ENCODE assay signal across 1 cellular context in the genomic region with DNA sequence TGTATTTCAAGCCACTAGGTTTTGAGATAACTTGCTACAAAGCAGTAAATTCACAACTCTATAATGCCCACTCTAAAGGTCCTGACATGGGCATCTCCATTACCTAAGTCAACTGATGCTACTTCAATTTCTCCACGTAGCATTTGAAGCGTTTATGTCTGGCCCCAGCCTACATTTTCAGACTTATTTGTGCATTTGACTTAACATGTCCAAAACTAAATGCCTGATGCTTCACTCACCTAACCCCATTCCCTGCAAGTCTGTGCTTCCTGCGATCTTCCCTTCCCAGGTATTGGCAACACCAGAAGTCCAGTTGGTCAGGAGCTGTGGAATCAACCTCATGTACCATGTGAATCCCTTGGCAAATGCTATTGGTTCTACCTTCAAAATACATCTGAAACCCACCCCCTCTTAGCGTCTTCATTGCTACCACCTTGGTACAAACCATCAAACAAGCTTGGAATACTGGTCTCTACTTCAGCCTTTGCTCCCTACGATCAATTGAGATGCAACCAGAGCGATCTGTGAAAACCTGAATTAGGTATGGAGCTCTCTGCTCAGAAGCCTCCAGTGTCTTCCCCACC.
TF ChIP-seq lines count a peak whose summit lies in the region.

No MANE protein-coding gene starts in this region.

TF ChIP-seq in HepG2, 621 proteins besides CTCF, POLR2A, EP300 and RAD21 (continued from another document and continues in another):
- TF ChIP-seq, protein P1, sequence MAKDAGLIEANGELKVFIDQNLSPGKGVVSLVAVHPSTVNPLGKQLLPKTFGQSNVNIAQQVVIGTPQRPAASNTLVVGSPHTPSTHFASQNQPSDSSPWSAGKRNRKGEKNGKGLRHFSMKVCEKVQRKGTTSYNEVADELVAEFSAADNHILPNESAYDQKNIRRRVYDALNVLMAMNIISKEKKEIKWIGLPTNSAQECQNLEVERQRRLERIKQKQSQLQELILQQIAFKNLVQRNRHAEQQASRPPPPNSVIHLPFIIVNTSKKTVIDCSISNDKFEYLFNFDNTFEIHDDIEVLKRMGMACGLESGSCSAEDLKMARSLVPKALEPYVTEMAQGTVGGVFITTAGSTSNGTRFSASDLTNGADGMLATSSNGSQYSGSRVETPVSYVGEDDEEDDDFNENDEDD (CRISPR knock-in tag; IDR thresholded peaks at IDR 0.05; ENCODE audit: borderline replicate concordance), result no peak
- TF ChIP-seq TP53 (CRISPR knock-in tag; conservative IDR thresholded peaks at IDR 0.05) (no peak), REXO4 (CRISPR knock-in tag; IDR thresholded peaks at IDR 0.05; ENCODE audit: borderline replicate concordance) (0 out of 2 replicates have a peak, but pooled peaks have one; percentile 35), TBX2 (CRISPR knock-in tag; IDR thresholded peaks at IDR 0.05; ENCODE audit: borderline replicate concordance) (0 out of 2 replicates have a peak, but pooled peaks have one; percentile 17), POLR2AphosphoS5 (IDR thresholded peaks at IDR 0.05; ENCODE audit: low read depth, low read length) (peak; percentile 70; the same call in 1 of the 2 replicates), ZNF383 (CRISPR knock-in tag; IDR thresholded peaks at IDR 0.05; ENCODE audit: borderline replicate concordance) (peak; percentile 58; the same call in 1 of the 2 replicates), MED13 (CRISPR knock-in tag; IDR thresholded peaks at IDR 0.05) (0 out of 2 replicates have a peak, but pooled peaks have one; percentile 12), ONECUT2 (CRISPR knock-in tag; IDR thresholded peaks at IDR 0.05) (0 out of 2 replicates have a peak, but pooled peaks have one; percentile 31), U2AF2 (IDR thresholded peaks at IDR 0.05; ENCODE audit: low read depth, low read length) (0 out of 2 replicates have a peak, but pooled peaks have one; percentile 43), TOPORS (CRISPR knock-in tag; IDR thresholded peaks at IDR 0.05) (peak; percentile 63; the same call in 1 of the 2 replicates), TEAD3 (CRISPR knock-in tag; optimal IDR thresholded peaks at IDR 0.05; ENCODE audit: borderline replicate concordance) (peak; percentile 5), ZNF577 (CRISPR knock-in tag; IDR thresholded peaks at IDR 0.05; ENCODE audit: borderline replicate concordance, low read depth) (peak; percentile 88; the same call in 1 of the 2 replicates), ZNF570 (CRISPR knock-in tag; IDR thresholded peaks at IDR 0.05; ENCODE audit: borderline replicate concordance) (0 out of 2 replicates have a peak, but pooled peaks have one; percentile 59), KDM1A (CRISPR knock-in tag; IDR thresholded peaks at IDR 0.05) (no peak), POLR2G (IDR thresholded peaks at IDR 0.05; ENCODE audit: low read depth, low read length) (peak; percentile 43), SIN3A (IDR thresholded peaks at IDR 0.05; ENCODE audit: borderline replicate concordance, low read depth, low read length) (0 out of 2 replicates have a peak, but pooled peaks have one; percentile 54), ZSCAN22 (CRISPR knock-in tag; IDR thresholded peaks at IDR 0.05) (0 out of 2 replicates have a peak, but pooled peaks have one; percentile 25), GABPB1 (CRISPR knock-in tag; IDR thresholded peaks at IDR 0.05) (0 out of 2 replicates have a peak, but pooled peaks have one; percentile 16), SRSF4 (IDR thresholded peaks at IDR 0.05; ENCODE audit: low read depth, low read length, poor library complexity, severe bottlenecking) (peak; percentile 14), NR2F2 (IDR thresholded peaks at IDR 0.05; ENCODE audit: borderline replicate concordance, low read depth) (0 out of 2 replicates have a peak, but pooled peaks have one; percentile 36), ZNF777 (CRISPR knock-in tag; IDR thresholded peaks at IDR 0.05) (0 out of 2 replicates have a peak, but pooled peaks have one; percentile 4), NFYB (CRISPR knock-in tag; IDR thresholded peaks at IDR 0.05) (no peak), RARG (CRISPR knock-in tag; IDR thresholded peaks at IDR 0.05; ENCODE audit: low read depth) (0 out of 2 replicates have a peak, but pooled peaks have one; percentile 37), ZNF350 (CRISPR knock-in tag; IDR thresholded peaks at IDR 0.05; ENCODE audit: borderline replicate concordance, low read depth) (no peak), CREB1 (IDR thresholded peaks at IDR 0.05) (no peak), CREB1 (CRISPR knock-in tag; IDR thresholded peaks at IDR 0.05) (0 out of 2 replicates have a peak, but pooled peaks have one; percentile 8), HBP1 (CRISPR knock-in tag; IDR thresholded peaks at IDR 0.05; ENCODE audit: low read depth) (no peak), KDM3A (CRISPR knock-in tag; IDR thresholded peaks at IDR 0.05; ENCODE audit: low read depth) (0 out of 2 replicates have a peak, but pooled peaks have one; percentile 3), ZNF343 (CRISPR knock-in tag; IDR thresholded peaks at IDR 0.05) (0 out of 2 replicates have a peak, but pooled peaks have one; percentile 42), NFIB (CRISPR knock-in tag; IDR thresholded peaks at IDR 0.05; ENCODE audit: borderline replicate concordance) (peak; percentile 60; the same call in 1 of the 2 replicates), ZNF75D (CRISPR knock-in tag; IDR thresholded peaks at IDR 0.05; ENCODE audit: borderline replicate concordance) (no peak), TERF1 (CRISPR knock-in tag; IDR thresholded peaks at IDR 0.05) (0 out of 2 replicates have a peak, but pooled peaks have one; percentile 31), RBM22 (optimal IDR thresholded peaks at IDR 0.05; ENCODE audit: low read length) (peak; percentile 97), GATAD2A (CRISPR knock-in tag; IDR thresholded peaks at IDR 0.05) (no peak), POLR2AphosphoS2 (IDR thresholded peaks at IDR 0.05; ENCODE audit: low read depth, low read length) (peak; percentile 9; the same call in 1 of the 2 replicates), SP4 (CRISPR knock-in tag; IDR thresholded peaks at IDR 0.05) (peak; percentile 12; the same call in 1 of the 2 replicates), RFXAP (CRISPR knock-in tag; IDR thresholded peaks at IDR 0.05; ENCODE audit: borderline replicate concordance) (0 out of 2 replicates have a peak, but pooled peaks have one; percentile 8), JUN (CRISPR knock-in tag; IDR thresholded peaks at IDR 0.05) (peak; percentile 23; the same call in 1 of the 2 replicates), ZNF556 (CRISPR knock-in tag; IDR thresholded peaks at IDR 0.05; ENCODE audit: borderline replicate concordance) (0 out of 2 replicates have a peak, but pooled peaks have one; percentile 25), CENPT (CRISPR knock-in tag; IDR thresholded peaks at IDR 0.05; ENCODE audit: low read depth) (peak; percentile 53; the same call in 1 of the 2 replicates), BCL3 (CRISPR knock-in tag; IDR thresholded peaks at IDR 0.05) (peak; percentile 33; the same call in 1 of the 2 replicates), ZNF772 (CRISPR knock-in tag; IDR thresholded peaks at IDR 0.05) (peak; percentile 34; the same call in 1 of the 2 replicates), RBFOX2 (IDR thresholded peaks at IDR 0.05; ENCODE audit: low read depth, low read length) (peak; percentile 62), SP5 (CRISPR knock-in tag; IDR thresholded peaks at IDR 0.05; ENCODE audit: borderline replicate concordance, low read depth) (no peak), ZNF253 (CRISPR knock-in tag; IDR thresholded peaks at IDR 0.05; ENCODE audit: borderline replicate concordance) (0 out of 2 replicates have a peak, but pooled peaks have one; percentile 37), SSRP1 (CRISPR knock-in tag; IDR thresholded peaks at IDR 0.05) (peak; percentile 90; the same call in 1 of the 2 replicates), FOSL1 (CRISPR knock-in tag; IDR thresholded peaks at IDR 0.05; ENCODE audit: borderline replicate concordance) (no peak)
- TF ChIP-seq, protein P2, sequence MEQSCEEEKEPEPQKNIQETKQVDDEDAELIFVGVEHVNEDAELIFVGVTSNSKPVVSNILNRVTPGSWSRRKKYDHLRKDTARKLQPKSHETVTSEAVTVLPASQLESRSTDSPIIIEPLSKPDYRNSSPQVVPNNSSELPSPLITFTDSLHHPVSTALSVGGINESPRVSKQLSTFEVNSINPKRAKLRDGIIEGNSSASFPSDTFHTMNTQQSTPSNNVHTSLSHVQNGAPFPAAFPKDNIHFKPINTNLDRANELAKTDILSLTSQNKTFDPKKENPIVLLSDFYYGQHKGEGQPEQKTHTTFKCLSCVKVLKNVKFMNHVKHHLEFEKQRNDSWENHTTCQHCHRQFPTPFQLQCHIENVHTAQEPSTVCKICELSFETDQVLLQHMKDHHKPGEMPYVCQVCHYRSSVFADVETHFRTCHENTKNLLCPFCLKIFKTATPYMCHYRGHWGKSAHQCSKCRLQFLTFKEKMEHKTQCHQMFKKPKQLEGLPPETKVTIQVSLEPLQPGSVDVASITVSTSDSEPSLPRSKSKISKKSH (CRISPR knock-in tag; IDR thresholded peaks at IDR 0.05; ENCODE audit: borderline replicate concordance), result no peak
- TF ChIP-seq, protein P3, sequence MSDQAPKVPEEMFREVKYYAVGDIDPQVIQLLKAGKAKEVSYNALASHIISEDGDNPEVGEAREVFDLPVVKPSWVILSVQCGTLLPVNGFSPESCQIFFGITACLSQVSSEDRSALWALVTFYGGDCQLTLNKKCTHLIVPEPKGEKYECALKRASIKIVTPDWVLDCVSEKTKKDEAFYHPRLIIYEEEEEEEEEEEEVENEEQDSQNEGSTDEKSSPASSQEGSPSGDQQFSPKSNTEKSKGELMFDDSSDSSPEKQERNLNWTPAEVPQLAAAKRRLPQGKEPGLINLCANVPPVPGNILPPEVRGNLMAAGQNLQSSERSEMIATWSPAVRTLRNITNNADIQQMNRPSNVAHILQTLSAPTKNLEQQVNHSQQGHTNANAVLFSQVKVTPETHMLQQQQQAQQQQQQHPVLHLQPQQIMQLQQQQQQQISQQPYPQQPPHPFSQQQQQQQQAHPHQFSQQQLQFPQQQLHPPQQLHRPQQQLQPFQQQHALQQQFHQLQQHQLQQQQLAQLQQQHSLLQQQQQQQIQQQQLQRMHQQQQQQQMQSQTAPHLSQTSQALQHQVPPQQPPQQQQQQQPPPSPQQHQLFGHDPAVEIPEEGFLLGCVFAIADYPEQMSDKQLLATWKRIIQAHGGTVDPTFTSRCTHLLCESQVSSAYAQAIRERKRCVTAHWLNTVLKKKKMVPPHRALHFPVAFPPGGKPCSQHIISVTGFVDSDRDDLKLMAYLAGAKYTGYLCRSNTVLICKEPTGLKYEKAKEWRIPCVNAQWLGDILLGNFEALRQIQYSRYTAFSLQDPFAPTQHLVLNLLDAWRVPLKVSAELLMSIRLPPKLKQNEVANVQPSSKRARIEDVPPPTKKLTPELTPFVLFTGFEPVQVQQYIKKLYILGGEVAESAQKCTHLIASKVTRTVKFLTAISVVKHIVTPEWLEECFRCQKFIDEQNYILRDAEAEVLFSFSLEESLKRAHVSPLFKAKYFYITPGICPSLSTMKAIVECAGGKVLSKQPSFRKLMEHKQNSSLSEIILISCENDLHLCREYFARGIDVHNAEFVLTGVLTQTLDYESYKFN (CRISPR knock-in tag; conservative IDR thresholded peaks at IDR 0.05), result 0 out of 2 replicates have a peak, but pooled peaks have one; percentile 23
- TF ChIP-seq, protein P4, sequence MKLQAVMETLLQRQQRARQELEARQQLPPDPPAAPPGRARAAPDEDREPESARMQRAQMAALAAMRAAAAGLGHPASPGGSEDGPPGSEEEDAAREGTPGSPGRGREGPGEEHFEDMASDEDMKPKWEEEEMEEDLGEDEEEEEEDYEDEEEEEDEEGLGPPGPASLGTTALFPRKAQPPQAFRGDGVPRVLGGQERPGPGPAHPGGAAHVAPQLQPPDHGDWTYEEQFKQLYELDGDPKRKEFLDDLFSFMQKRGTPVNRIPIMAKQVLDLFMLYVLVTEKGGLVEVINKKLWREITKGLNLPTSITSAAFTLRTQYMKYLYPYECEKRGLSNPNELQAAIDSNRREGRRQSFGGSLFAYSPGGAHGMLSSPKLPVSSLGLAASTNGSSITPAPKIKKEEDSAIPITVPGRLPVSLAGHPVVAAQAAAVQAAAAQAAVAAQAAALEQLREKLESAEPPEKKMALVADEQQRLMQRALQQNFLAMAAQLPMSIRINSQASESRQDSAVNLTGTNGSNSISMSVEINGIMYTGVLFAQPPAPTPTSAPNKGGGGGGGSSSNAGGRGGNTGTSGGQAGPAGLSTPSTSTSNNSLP (IDR thresholded peaks at IDR 0.05; ENCODE audit: low read depth, low read length), result no peak
- TF ChIP-seq, protein P5, sequence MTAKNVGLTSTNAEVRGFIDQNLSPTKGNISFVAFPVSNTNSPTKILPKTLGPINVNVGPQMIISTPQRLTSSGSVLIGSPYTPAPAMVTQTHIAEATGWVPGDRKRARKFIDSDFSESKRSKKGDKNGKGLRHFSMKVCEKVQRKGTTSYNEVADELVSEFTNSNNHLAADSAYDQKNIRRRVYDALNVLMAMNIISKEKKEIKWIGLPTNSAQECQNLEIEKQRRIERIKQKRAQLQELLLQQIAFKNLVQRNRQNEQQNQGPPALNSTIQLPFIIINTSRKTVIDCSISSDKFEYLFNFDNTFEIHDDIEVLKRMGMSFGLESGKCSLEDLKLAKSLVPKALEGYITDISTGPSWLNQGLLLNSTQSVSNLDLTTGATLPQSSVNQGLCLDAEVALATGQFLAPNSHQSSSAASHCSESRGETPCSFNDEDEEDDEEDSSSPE (CRISPR knock-in tag; IDR thresholded peaks at IDR 0.05), result 0 out of 2 replicates have a peak, but pooled peaks have one; percentile 17
